ENCODE assay signal across 1 cellular context in genomic region chr20:63980806-63981728, GRCh38.
TF ChIP-seq lines count a peak whose summit lies in the region.

Gene PRPF6 (plus strand): TSS chr20:63981132. CDS start chr20:63981246, 114 bp downstream.

TF ChIP-seq in GM12878, 131 proteins besides CTCF, POLR2A, EP300 and RAD21 (continued from another document and continues in another):
- peak; percentile 66 for TF ChIP-seq E2F8 (IDR thresholded peaks at IDR 0.05; ENCODE audit: low read depth, partially characterized antibody)
- no peak for TF ChIP-seq CEBPZ (IDR thresholded peaks at IDR 0.05; ENCODE audit: low read depth, low read length)
- no peak for TF ChIP-seq ZBTB4 (CRISPR knock-in tag; IDR thresholded peaks at IDR 0.05)
- TF ChIP-seq NFYA (IDR thresholded peaks at IDR 0.05; ENCODE audit: borderline replicate concordance, low read depth, low read length): no peak
- peak; percentile 76 for TF ChIP-seq E4F1 (IDR thresholded peaks at IDR 0.05; ENCODE audit: borderline replicate concordance, partially characterized antibody)
- TF ChIP-seq CEBPB (IDR thresholded peaks at IDR 0.05; ENCODE audit: borderline replicate concordance in 1 of 2, low read depth in 2 of 2, low read length in 2 of 2): no peak
- no peak for TF ChIP-seq HDAC6 (IDR thresholded peaks at IDR 0.05; ENCODE audit: unreplicated experiment)
- no peak for TF ChIP-seq BACH1 (IDR thresholded peaks at IDR 0.05; ENCODE audit: borderline replicate concordance)
- no peak for TF ChIP-seq SMAD5 (IDR thresholded peaks at IDR 0.05; ENCODE audit: low read depth)
- no peak for TF ChIP-seq PAX8 (IDR thresholded peaks at IDR 0.05)
- no peak for TF ChIP-seq BCL3 (IDR thresholded peaks at IDR 0.05; ENCODE audit: borderline replicate concordance, insufficient read depth, low read depth, low read length, poor library complexity, severe bottlenecking)
- peak; percentile 99 for TF ChIP-seq CREM (IDR thresholded peaks at IDR 0.05; ENCODE audit: low read depth)
- peak; percentile 84 for TF ChIP-seq HCFC1 (IDR thresholded peaks at IDR 0.05; ENCODE audit: low read length)
- TF ChIP-seq YY1 (IDR thresholded peaks at IDR 0.05; ENCODE audit: low read depth, low read length): peak; percentile 78
- peak; percentile 92 for TF ChIP-seq RELB (IDR thresholded peaks at IDR 0.05; ENCODE audit: low read depth)
- no peak; the same call in 1 of the 2 replicates for TF ChIP-seq MLLT1 (IDR thresholded peaks at IDR 0.05)
- TF ChIP-seq HSF1 (IDR thresholded peaks at IDR 0.05; ENCODE audit: low read depth, low read length): no peak
- peak; percentile 60; the same call in 1 of the 2 replicates for TF ChIP-seq SPI1 (IDR thresholded peaks at IDR 0.05; ENCODE audit: borderline replicate concordance, insufficient read depth, low read depth, low read length)
- TF ChIP-seq CHD1 (IDR thresholded peaks at IDR 0.05; ENCODE audit: low read depth, low read length): no peak
- peak; percentile 44; the same call in 1 of the 2 replicates for TF ChIP-seq PAX5 (IDR thresholded peaks at IDR 0.05; ENCODE audit: borderline replicate concordance, low read depth, low read length)
- TF ChIP-seq TCF12 (IDR thresholded peaks at IDR 0.05; ENCODE audit: low read depth, low read length): peak; percentile 61
- TF ChIP-seq WRNIP1 (IDR thresholded peaks at IDR 0.05; ENCODE audit: borderline replicate concordance, low read depth, low read length): 0 out of 2 replicates have a peak, but pooled peaks have one; percentile 67
- TF ChIP-seq STAT3 (IDR thresholded peaks at IDR 0.05; ENCODE audit: low read depth, low read length): no peak
- peak; percentile 86 for TF ChIP-seq MXI1 (IDR thresholded peaks at IDR 0.05; ENCODE audit: low read depth, low read length)
- TF ChIP-seq MYB (IDR thresholded peaks at IDR 0.05; ENCODE audit: borderline replicate concordance, low read depth, low read length): no peak
- TF ChIP-seq FOXK2 (IDR thresholded peaks at IDR 0.05): peak; percentile 35; the same call in 1 of the 2 replicates
- no peak for TF ChIP-seq YBX1 (IDR thresholded peaks at IDR 0.05)
- no peak for TF ChIP-seq JUNB (IDR thresholded peaks at IDR 0.05)
- TF ChIP-seq IKZF2 (IDR thresholded peaks at IDR 0.05): no peak
- no peak for TF ChIP-seq ZBTB33 (IDR thresholded peaks at IDR 0.05)
- TF ChIP-seq NRF1 (conservative IDR thresholded peaks at IDR 0.05; ENCODE audit: low read depth, low read length): peak; percentile 39
- TF ChIP-seq MYC (IDR thresholded peaks at IDR 0.05; ENCODE audit: insufficient read depth, insufficient read length, insufficient replicate concordance, low read length, severe bottlenecking): peak; percentile 90
- peak; percentile 83 for TF ChIP-seq NKRF (conservative IDR thresholded peaks at IDR 0.05)
- no peak; the same call in none of the 2 replicates for TF ChIP-seq LARP7 (IDR thresholded peaks at IDR 0.05)
